Comparison of ENCODE assay signal across 8 cellular contexts in genomic region chr3:50364573-50365079, GRCh38. TPM values are rescaled to one million over a fixed set of nuclear protein-coding genes. Genes with fewer than 3 reads are reported as not detected.
DNase-seq lines count a peak whose midpoint lies in the region; ATAC-seq and TF ChIP-seq lines count a peak whose summit lies in the region.

No MANE protein-coding gene starts in this region.

- TF ChIP-seq EP300 in transverse colon (IDR thresholded peaks at IDR 0.05; ENCODE audit: low read depth): no peak

- TF ChIP-seq CTCF in astrocyte of the cerebellum (IDR thresholded peaks at IDR 0.05; ENCODE audit: low read depth, low read length, missing control alignments) (no peak), left lung (IDR thresholded peaks at IDR 0.05) (no peak), transverse colon (IDR thresholded peaks at IDR 0.05) (no peak)

- intact Hi-C loops in left lung (cut with DNase I) (no loop called here), transverse colon (cut with DNase I; ENCODE audit: low total_unique reads) (no loop called here)

- DNase-seq in activated CD4-positive, alpha-beta T cell treated with anti-CD3 and anti-CD28 coated beads, Interleukin-2, amount 10 ng/mL, durations not matched to agents 7 days and 5 days: no peak
- no peak for DNase-seq in activated CD4-positive, alpha-beta T cell treated with anti-CD3 and anti-CD28 coated beads for 48 hours
- no peak for DNase-seq in astrocyte of the cerebellum (ENCODE audit: low read depth)
- peak in 1 of 2 donors; percentile 84 for DNase-seq in left lung
- peak; percentile 55 for DNase-seq in transverse colon
- no peak for DNase-seq in AG20443 (ENCODE audit: low spot score)
- no peak for DNase-seq in NCI-H345 treated with DMSO at 0.1 percent for 48 hours (lab: John Stamatoyannopoulos, UW; ENCODE audit: unreplicated experiment)

- peak; percentile 12 for ATAC-seq in left lung
- no peak for ATAC-seq in HG03457 (IDR thresholded peaks at IDR 0.05; ENCODE audit: unreplicated experiment)

- H3K4me1 ChIP-seq in left lung (peaks cover 0 to 14% of the 10 kb centered on the region in 2 donors), transverse colon (peaks cover 6 to 17% (median 12%) of the 10 kb centered on the region in 4 donors)

- TF ChIP-seq POLR2A in transverse colon (IDR thresholded peaks at IDR 0.05): no peak

- H3K9me3 ChIP-seq in left lung: no peaks in the 10 kb centered on the region
- H3K9me3 ChIP-seq in transverse colon: no peaks in the 10 kb centered on the region

- H3K27ac ChIP-seq in left lung (peak overlapping the region in 1 of 2 donors; percentile 13), transverse colon (peak overlapping the region; percentile 73 to 79 (median 77))

- WGBS in transverse colon (ENCODE audit: low coverage in 1 of 2), 2 donors: 11% methylated on average over 31 of the region's 48 CpGs; no CpG with 5 or more reads in 1 of the 2 donors

- H3K27ac Mint-ChIP-seq in activated CD4-positive, alpha-beta T cell treated with anti-CD3 and anti-CD28 coated beads, Interleukin-2, amount 10 ng/mL, durations not matched to agents 7 days and 5 days: peak overlapping the region; percentile 73

- no peaks in the 10 kb centered on the region for H3K9me3 Mint-ChIP-seq in activated CD4-positive, alpha-beta T cell treated with anti-CD3 and anti-CD28 coated beads, Interleukin-2, amount 10 ng/mL, durations not matched to agents 7 days and 5 days

- CTCF ChIA-PET in activated CD4-positive, alpha-beta T cell treated with anti-CD3 and anti-CD28 coated beads, Interleukin-2, amount 10 ng/mL, durations not matched to agents 7 days and 5 days (lab: Charles Lee): interaction anchor here (0.6 to 1.0 kb wide), 2 partner anchors 10 to 118 kb away, joined by 3 to 4 read pairs; no protein-coding TSS in a partner anchor

- peak overlapping the region; percentile 41 for H3K4me3 ChIP-seq in astrocyte of the cerebellum (ENCODE audit: low read depth, low read length)
- peak overlapping the region; percentile 29 to 48 for H3K4me3 ChIP-seq in left lung
- peak overlapping the region; percentile 36 to 61 (median 48) for H3K4me3 ChIP-seq in transverse colon

- H3K4me1 Mint-ChIP-seq in activated CD4-positive, alpha-beta T cell treated with anti-CD3 and anti-CD28 coated beads, Interleukin-2, amount 10 ng/mL, durations not matched to agents 7 days and 5 days: peaks cover 17% of the 10 kb centered on the region

- peak overlapping the region; percentile 76 for H3K4me3 Mint-ChIP-seq in activated CD4-positive, alpha-beta T cell treated with anti-CD3 and anti-CD28 coated beads, Interleukin-2, amount 10 ng/mL, durations not matched to agents 7 days and 5 days

- H3K27me3 ChIP-seq in left lung: no peaks in the 10 kb centered on the region
- no peaks in the 10 kb centered on the region for H3K27me3 ChIP-seq in transverse colon

- in situ Hi-C loops in astrocyte of the cerebellum (cut with HindIII; ENCODE audit: low sequenced_read_pairs) (no loop called here), transverse colon (cut with MboI; ENCODE audit: low pct_ligation_motif_present in 1 of 4, low pct_unique_long_range_greater_than_20kb in 1 of 4, low sequenced_read_pairs in 3 of 4) (loop anchor here in 1 of 4 donors (25.0 kb wide), 1 partner anchor 198 kb away; the partner anchor contains the start of genes C3orf18 and HEMK1)

- no peaks in the 10 kb centered on the region for H3K36me3 ChIP-seq in left lung
- no peaks in the 10 kb centered on the region for H3K36me3 ChIP-seq in transverse colon

- no peaks in the 10 kb centered on the region for H3K27me3 Mint-ChIP-seq in activated CD4-positive, alpha-beta T cell treated with anti-CD3 and anti-CD28 coated beads, Interleukin-2, amount 10 ng/mL, durations not matched to agents 7 days and 5 days

- POLR2A ChIA-PET in activated CD4-positive, alpha-beta T cell treated with anti-CD3 and anti-CD28 coated beads, Interleukin-2, amount 10 ng/mL, durations not matched to agents 7 days and 5 days (lab: Charles Lee): interaction anchor here (1.0 kb wide), 1 partner anchor 14 kb away, joined by 3 read pairs; the partner anchor contains the start of genes CYB561D2 and NPRL2

- no peaks in the 10 kb centered on the region for H3K36me3 Mint-ChIP-seq in activated CD4-positive, alpha-beta T cell treated with anti-CD3 and anti-CD28 coated beads, Interleukin-2, amount 10 ng/mL, durations not matched to agents 7 days and 5 days (ENCODE audit: low read depth)

RNA-seq across cellular contexts. Expression of gene TMEM115, which starts 5.3 kb away (rescaled TPM):
- 10 to 100 TPM; 17.5 to 19.2 TPM for total RNA-seq in activated CD4-positive, alpha-beta T cell treated with anti-CD3 and anti-CD28 coated beads, Interleukin-2, amount 10 ng/mL, durations not matched to agents 7 days and 5 days
- 10 to 100 TPM; 37.0 to 39.1 TPM for total RNA-seq in left lung
- 100 to 1,000 TPM in 1 of 4 donors, 10 to 100 TPM in 3; 71.8 to 103 (median 81.9) TPM for total RNA-seq in transverse colon

RNA-seq across cellular contexts. Expression of gene CYB561D2, which starts 14.0 kb away (rescaled TPM):
- total RNA-seq in activated CD4-positive, alpha-beta T cell treated with anti-CD3 and anti-CD28 coated beads, Interleukin-2, amount 10 ng/mL, durations not matched to agents 7 days and 5 days: 10 to 100 TPM; 35.3 to 40.9 TPM
- total RNA-seq in left lung (10 to 100 TPM; 21.3 to 28.3 TPM), transverse colon (10 to 100 TPM; 23.7 to 53.9 (median 35.6) TPM)

RNA-seq across cellular contexts. Expression of gene NPRL2, which starts 14.1 kb away (rescaled TPM):
- total RNA-seq in activated CD4-positive, alpha-beta T cell treated with anti-CD3 and anti-CD28 coated beads, Interleukin-2, amount 10 ng/mL, durations not matched to agents 7 days and 5 days: 10 to 100 TPM; 40.8 to 46.5 TPM
- 10 to 100 TPM; 16.1 to 18.7 TPM for total RNA-seq in left lung
- 10 to 100 TPM in 2 of 4 donors, 1 to 10 TPM in 2; 6.0 to 29.2 (median 13.1) TPM for total RNA-seq in transverse colon

RNA-seq across cellular contexts. Expression of gene ZMYND10, which starts 19.1 kb away (rescaled TPM):
- total RNA-seq in activated CD4-positive, alpha-beta T cell treated with anti-CD3 and anti-CD28 coated beads, Interleukin-2, amount 10 ng/mL, durations not matched to agents 7 days and 5 days: 1 to 10 TPM; 3.5 to 3.6 TPM
- total RNA-seq in left lung: 10 to 100 TPM in 1 of 2 donors, 1 to 10 TPM in 1; 1.6 to 16.3 TPM
- not detected for total RNA-seq in transverse colon

RNA-seq across cellular contexts. Expression of gene RASSF1, which starts 24.0 kb away (rescaled TPM):
- 100 to 1,000 TPM in 1 of 2 experiments, 10 to 100 TPM in 1; 88.3 to 122 TPM for total RNA-seq in activated CD4-positive, alpha-beta T cell treated with anti-CD3 and anti-CD28 coated beads, Interleukin-2, amount 10 ng/mL, durations not matched to agents 7 days and 5 days
- 10 to 100 TPM; 29.8 to 40.7 TPM for total RNA-seq in left lung
- 10 to 100 TPM in 3 of 4 donors, 1 to 10 TPM in 1; 9.8 to 29.2 (median 21.7) TPM for total RNA-seq in transverse colon
